In genomic region chr15:88690331-88690730, GRCh38 we compare ENCODE assay signal across 30 cellular contexts. TPM values are rescaled to one million over a fixed set of nuclear protein-coding genes. Genes with fewer than 3 reads are reported as not detected.
A peak's percentile ranks its signal among the peaks of the same experiment; 100 is the strongest.
DNase-seq lines count a peak whose midpoint lies in the region; TF ChIP-seq lines count a peak whose summit lies in the region.
"Had no signal": no experiment of that assay in that cellular context is flagged by ENCODE, and none has a peak within 500 bp of the region (broad histone marks: within the 10 kb centered on the region; RNA-seq: fewer than 3 reads in every experiment).

No MANE protein-coding gene starts in this region.

- H3K4me1 Mint-ChIP-seq in CD14-positive monocyte = no peaks in the 10 kb centered on the region
- H3K4me1 Mint-ChIP-seq: activated B cell treated with CpG ODN at 0.5 μM for 24 hours, mesothelial cell of epicardium, T-cell had no signal

- no peaks in the 10 kb centered on the region for H3K9me3 ChIP-seq in transverse colon
- H3K9me3 ChIP-seq: body of pancreas, left ventricle myocardium inferior, SJCRH30, upper lobe of left lung had no signal

- TF ChIP-seq CTCF in CD14-positive monocyte (IDR thresholded peaks at IDR 0.05) (no peak), transverse colon (IDR thresholded peaks at IDR 0.05) (no peak)

- peaks cover 2 to 13% (median 7%) of the 10 kb centered on the region in 3 donors for H3K27me3 Mint-ChIP-seq in CD14-positive monocyte (ENCODE audit: low read depth in 3 of 3)

- in situ Hi-C loops in transverse colon (cut with MboI; ENCODE audit: low pct_ligation_motif_present in 1 of 4, low pct_unique_long_range_greater_than_20kb in 1 of 4, low sequenced_read_pairs in 3 of 4) = no loop called here

- no peaks in the 10 kb centered on the region for H3K36me3 ChIP-seq in transverse colon
- H3K36me3 ChIP-seq: left ventricle myocardium inferior, SJCRH30, stomach, upper lobe of left lung had no signal

- H3K9me3 Mint-ChIP-seq in CD14-positive monocyte = peaks cover 0 to 3% (median 0%) of the 10 kb centered on the region in 7 donors

- no peaks in the 10 kb centered on the region for H3K4me1 ChIP-seq in transverse colon
- H3K4me1 ChIP-seq: body of pancreas, left ventricle myocardium inferior, SJCRH30, stomach, upper lobe of left lung had no signal

- no peak for TF ChIP-seq POLR2A in transverse colon (IDR thresholded peaks at IDR 0.05)

- H3K27me3 ChIP-seq in transverse colon = no peaks in the 10 kb centered on the region
- H3K27me3 ChIP-seq: body of pancreas, SJCRH30, upper lobe of left lung had no signal

- no peak overlapping the region for H3K27ac Mint-ChIP-seq in CD14-positive monocyte
- H3K27ac Mint-ChIP-seq: activated B cell treated with CpG ODN at 0.5 μM for 24 hours, mesothelial cell of epicardium, T-cell had no signal

- no peak overlapping the region for H3K4me3 Mint-ChIP-seq in CD14-positive monocyte
- H3K4me3 Mint-ChIP-seq: activated B cell treated with CpG ODN at 0.5 μM for 24 hours; activated T-cell treated with anti-CD3 and anti-CD28 coated beads, Interleukin-2, amount 50 U/mL, for 4 hours; mesothelial cell of epicardium; naive thymus-derived CD8-positive, alpha-beta T cell; T-cell had no signal

- H3K27ac ChIP-seq in angular gyrus (ENCODE audit: low read depth, low read length) (peak overlapping the region; percentile 37), transverse colon (no peak overlapping the region)
- H3K27ac ChIP-seq: body of pancreas, C4-2B, GM23248, left ventricle myocardium inferior, PC-9, SJCRH30, stomach, upper lobe of left lung had no signal

- DNase-seq in epidermal melanocyte (ENCODE audit: insufficient read length, low spot score) (peak; percentile 81), medulla oblongata (ENCODE audit: extremely low spot score) (peak; percentile 71), SIG-M5 treated with dmso at 0.1 percent for 504 hours (lab: John Stamatoyannopoulos, UW; ENCODE audit: unreplicated experiment) (no peak), CD14-positive monocyte (ENCODE audit: low spot score) (no peak), NCI-H2081 treated with DMSO at 0.1 percent for 48 hours (lab: John Stamatoyannopoulos, UW) (no peak), transverse colon (no peak)
- DNase-seq: activated B cell treated with CpG ODN at 0.5 μM for 24 hours; activated CD4-positive, alpha-beta T cell treated with anti-CD3 and anti-CD28 coated beads, Interleukin-2, amount 50 U/mL, for 1 hour; activated T-cell treated with anti-CD3 and anti-CD28 coated beads, Interleukin-2, amount 50 U/mL, for 4 hours; body of pancreas; Calu3; DND-41; effector CD8-positive, alpha-beta T cell; erythroblast; GM23248; left ventricle myocardium inferior; naive thymus-derived CD8-positive, alpha-beta T cell; NCI-H1048; NCI-H187; NCI-H524; NK-92 treated with Interleukin-12 subunit alpha and Interleukin-12 subunit beta, amount 100 ng/mL, for 24 hours; PC-9; SJCRH30; stomach; T-cell; upper lobe of left lung had no signal

- 81% methylated on average over 7 of the region's 7 CpGs; no CpG with 5 or more reads in 1 of the 2 donors for WGBS in transverse colon (ENCODE audit: low coverage in 1 of 2), 2 donors

- H3K36me3 Mint-ChIP-seq in CD14-positive monocyte = no peaks in the 10 kb centered on the region
- H3K36me3 Mint-ChIP-seq: mesothelial cell of epicardium, T-cell had no signal

- intact Hi-C loops in CD14-positive monocyte (cut with micrococcal nuclease) (no loop called here), transverse colon (cut with DNase I; ENCODE audit: low total_unique reads) (no loop called here)

- no peak overlapping the region for H3K4me3 ChIP-seq in transverse colon
- H3K4me3 ChIP-seq: body of pancreas, GM12878, GM23248, left ventricle myocardium inferior, PC-9, SJCRH30, stomach, upper lobe of left lung had no signal

- TF ChIP-seq EP300 in transverse colon (IDR thresholded peaks at IDR 0.05; ENCODE audit: low read depth) = no peak

RNA-seq across cellular contexts. Expression of gene ISG20, which starts 51.5 kb away (rescaled TPM):
- polyA plus RNA-seq in CD14-positive monocyte = 10 to 100 TPM; 25.1 to 29.3 TPM
- total RNA-seq in transverse colon = 10 to 100 TPM; 18.7 to 51.9 (median 38.6) TPM
- total RNA-seq: GM23248 had no signal

Comparison
In these comparisons a context has a peak if more than half of its experiments do, and no peak if none do; other contexts are left out.
1. DNase-seq: peak in epidermal melanocyte (single experiment) and medulla oblongata (single experiment); none in SIG-M5 treated with dmso at 0.1 percent for 504 hours (single experiment), CD14-positive monocyte (single experiment), NCI-H2081 treated with DMSO at 0.1 percent for 48 hours (single experiment) and transverse colon (single experiment).